In genomic region chr2:22458439-22458838, GRCh38 we compare ENCODE assay signal across 24 cellular contexts.
"Had no signal": no experiment of that assay in that cellular context is flagged by ENCODE, and none has a peak within 500 bp of the region (broad histone marks: within the 10 kb centered on the region; RNA-seq: fewer than 3 reads in every experiment).

No MANE protein-coding gene starts in this region.

- H3K4me1 ChIP-seq: stomach, suprapubic skin, testis, thyroid gland, tibial artery, tibial nerve, transverse colon, upper lobe of left lung, upper lobe of right lung, uterus, vagina had no signal

- H3K9me3 ChIP-seq: stomach, suprapubic skin, testis, thoracic aorta, thyroid gland, tibial artery, tibial nerve, transverse colon, upper lobe of left lung, upper lobe of right lung, uterus, vagina had no signal

- H3K27ac ChIP-seq: stomach, suprapubic skin, testis, thoracic aorta, thyroid gland, tibial artery, tibial nerve, transverse colon, upper lobe of left lung, upper lobe of right lung, uterus, vagina had no signal

- H3K36me3 ChIP-seq: stomach, suprapubic skin, thoracic aorta, thyroid gland, tibial artery, tibial nerve, transverse colon, upper lobe of left lung, upper lobe of right lung, uterus, vagina had no signal

- H3K4me3 ChIP-seq: stomach, suprapubic skin, testis, thoracic aorta, thyroid gland, tibial artery, tibial nerve, transverse colon, upper lobe of left lung, upper lobe of right lung, uterus, vagina had no signal

- DNase-seq: stimulated activated CD4-positive, alpha-beta T cell treated with anti-CD3 and anti-CD28 coated beads, Interleukin-2, amount 100 ng/mL, for 48 hours; stimulated activated CD4-positive, alpha-beta T cell treated with anti-CD3 and anti-CD28 coated beads, Interleukin-4, amount 100 ng/mL, for 1 hour; stimulated activated CD4-positive, alpha-beta T cell treated with anti-CD3 and anti-CD28 coated beads, Interleukin-4, amount 100 ng/mL, for 24 hours; stimulated activated CD4-positive, alpha-beta T cell treated with anti-CD3 and anti-CD28 coated beads, Interleukin-4, amount 100 ng/mL, for 4 hours; stimulated activated CD8-positive, alpha-beta memory T cell treated with anti-CD3 and anti-CD28 coated beads, Interleukin-4, amount 100 ng/mL, for 48 hours; stimulated activated naive B cell treated with anti-CD40 and anti-IgM and Interleukin-4, amounts not matched to agents 10 μg/mL and 1 μg/mL and 100 μg/mL, for 72 hours; stimulated activated naive CD4-positive, alpha-beta T cell; stimulated activated naive CD4-positive, alpha-beta T cell treated with Interleukin-2 at 50 U/mL for 16 hours; stimulated activated naive CD8-positive, alpha-beta T cell treated with anti-CD3 and anti-CD28 coated beads, Interleukin-15, amount 100 ng/mL, for 72 hours; stimulated activated naive CD8-positive, alpha-beta T cell treated with anti-CD3 and anti-CD28 coated beads, Interleukin-15, Interleukin-2, amounts not matched to agents 100 U/mL and 50 U/mL, for 24 hours; stomach; substantia nigra; testis; thyroid gland; tibial artery; transverse colon; trophoblast cell; upper lobe of left lung; upper lobe of right lung; uterus had no signal

- H3K27me3 ChIP-seq: stomach, testis, thyroid gland, tibial artery, tibial nerve, transverse colon, upper lobe of left lung, upper lobe of right lung, uterus, vagina had no signal
